In the genomic region with DNA sequence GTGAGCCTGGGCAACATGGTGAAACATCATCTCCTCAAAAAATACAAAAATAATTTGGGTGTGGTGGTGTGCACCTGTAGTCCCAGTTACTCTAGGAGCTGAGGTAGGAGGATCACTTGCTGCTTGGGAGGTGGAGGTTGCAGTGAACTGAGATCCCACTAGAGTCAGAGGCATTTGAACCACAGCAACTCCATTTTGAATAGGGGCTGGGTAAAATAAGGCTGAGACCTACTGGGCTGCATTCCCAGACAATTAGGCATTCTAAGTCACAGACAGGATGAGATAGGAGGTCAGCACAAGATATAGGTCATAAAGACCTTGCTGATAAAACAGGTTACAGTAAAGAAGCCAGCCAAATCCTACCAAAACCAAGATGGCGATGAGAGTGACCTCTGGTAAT, we compare ENCODE assay signal across 8 cellular contexts. TPM values are rescaled to one million over a fixed set of nuclear protein-coding genes. Genes with fewer than 3 reads are reported as not detected.
DNase-seq lines count a peak whose midpoint lies in the region; ATAC-seq, FAIRE-seq and TF ChIP-seq lines count a peak whose summit lies in the region.
"Not testable (repeated sequence)": the region's sequence is repeated elsewhere in the genome, so short reads cannot be mapped to it uniquely, and the experiment has no call there.

No MANE protein-coding gene starts in this region.

- H3K27me3 Mint-ChIP-seq in GM23338 (ENCODE audit: insufficient read depth, low read depth, poor library complexity); endodermal cell (ENCODE audit: insufficient read depth); mesothelial cell of epicardium (ENCODE audit: low read depth): not testable (repeated sequence)

- H3K79me2 ChIP-seq in GM23338 (replicated peaks; ENCODE audit: insufficient read depth); K562 (ENCODE audit: control insufficient read depth, insufficient read depth, low read length): not testable (repeated sequence)

- FAIRE-seq in K562 (lab: Jason Lieb, UNC), result not testable (repeated sequence)

- H3K27ac Mint-ChIP-seq in GM23338 (peak overlapping the region; percentile 97), endodermal cell (peak overlapping the region; percentile 81), mesothelial cell of epicardium (peak overlapping the region; percentile 85)

- not testable (repeated sequence) for H3K9me3 ChIP-seq in HUES6 (ENCODE audit: control insufficient read depth, insufficient read depth, low read depth, low read length); K562 (replicated peaks; ENCODE audit: control insufficient read depth, insufficient read depth, low read depth, low read length); iPS-20b (ENCODE audit: insufficient read depth, low read depth, low read length); neutrophil; thyroid gland
- H3K9me3 ChIP-seq in endodermal cell (ENCODE audit: control insufficient read depth, low read length), result peaks cover 18% of the 10 kb centered on the region

- in situ Hi-C loops in K562 (cut with MboI), result not testable (repeated sequence)

- TF ChIP-seq CTCF in GM23338 (conservative IDR thresholded peaks at IDR 0.05; ENCODE audit: low read depth in 2 of 2); K562 (IDR thresholded peaks at IDR 0.05 in 2 of 3, conservative IDR thresholded peaks at IDR 0.05 in 1 of 3; ENCODE audit: insufficient read depth in 2 of 3, low read depth in 1 of 3, low read length in 3 of 3); endodermal cell (conservative IDR thresholded peaks at IDR 0.05); mesothelial cell of epicardium (IDR thresholded peaks at IDR 0.05; ENCODE audit: unreplicated experiment); neutrophil (IDR thresholded peaks at IDR 0.05); thyroid gland (IDR thresholded peaks at IDR 0.05): not testable (repeated sequence)

- CTCF ChIA-PET in K562 (lab: Yijun Ruan, JAX; ENCODE audit: low intra/inter-chr PET ratio), result not testable (repeated sequence)

- not testable (repeated sequence) for H3K9me2 ChIP-seq in GM23338 (ENCODE audit: insufficient read depth)

- not testable (repeated sequence) for DNase-seq in GM23338 (ENCODE audit: low spot score); K562 (ENCODE audit: extremely low read depth in 1 of 4, low spot score in 3 of 4); endodermal cell; mesothelial cell of epicardium (ENCODE audit: low spot score in 2 of 2, unreplicated experiment in 2 of 2); thyroid gland

- peak overlapping the region; percentile 21; the same call in 1 of the 3 replicates for H3K4me3 Mint-ChIP-seq in GM23338
- not testable (repeated sequence) for H3K4me3 Mint-ChIP-seq in endodermal cell, mesothelial cell of epicardium

- BruUV-seq in K562 (replicated peaks; lab: Mats Ljungman, UMichigan), result not testable (repeated sequence)

- H3K9me3 Mint-ChIP-seq in GM23338, mesothelial cell of epicardium: not testable (repeated sequence)
- peaks cover 14% of the 10 kb centered on the region for H3K9me3 Mint-ChIP-seq in endodermal cell

- H3K36me3 Mint-ChIP-seq in GM23338 (ENCODE audit: low read depth); endodermal cell (ENCODE audit: low read depth); mesothelial cell of epicardium: not testable (repeated sequence)

- POLR2A ChIA-PET in K562 (lab: Yijun Ruan, JAX), result interaction anchor here (0.6 to 1.4 kb wide), 2 partner anchors 7 to 371 kb away, joined by 3 to 4 read pairs; no protein-coding TSS in a partner anchor

- WGBS in K562 (ENCODE audit: insufficient coverage, low coverage, missing lambda C conversion rate), result 91% methylated on average over 1 of the region's 1 CpG
- 75 to 100% methylated on average over 1 of the region's 1 CpG for WGBS in endodermal cell (ENCODE audit: insufficient coverage in 1 of 2, insufficient read length in 1 of 2), 2 experiments
- whole genome bisulfite sequencing in thyroid gland, 2 donors, result 75 to 92% methylated on average over 1 of the region's 1 CpG

- H3K4me1 ChIP-seq in GM23338 (ENCODE audit: insufficient read depth), result peaks cover 27% of the 10 kb centered on the region
- peaks cover 39% of the 10 kb centered on the region for H3K4me1 ChIP-seq in HUES6 (ENCODE audit: control insufficient read depth, insufficient read depth, low read length)
- H3K4me1 ChIP-seq in K562 (replicated peaks in 1 of 2; ENCODE audit: control insufficient read depth in 2 of 2, insufficient read depth in 2 of 2, low read length in 2 of 2); endodermal cell (ENCODE audit: control insufficient read depth, insufficient read depth, low read length): not testable (repeated sequence)
- H3K4me1 ChIP-seq in iPS-20b (ENCODE audit: insufficient read depth, low read length), result peaks cover 34% of the 10 kb centered on the region; the same call in 1 of the 2 replicates
- peaks cover 22 to 26% of the 10 kb centered on the region in 2 experiments for H3K4me1 ChIP-seq in neutrophil (ENCODE audit: control insufficient read depth in 1 of 2, insufficient read depth in 1 of 2, low read depth in 1 of 2, low read length in 1 of 2)
- peaks cover 25 to 33% of the 10 kb centered on the region in 2 donors for H3K4me1 ChIP-seq in thyroid gland

- H3K27me3 ChIP-seq in GM23338 (ENCODE audit: insufficient read depth); HUES6 (ENCODE audit: control insufficient read depth, insufficient read depth, low read length); K562 (ENCODE audit: control insufficient read depth in 2 of 2, insufficient read depth in 2 of 2, low read length in 2 of 2); endodermal cell (ENCODE audit: control insufficient read depth, insufficient read depth, low read length, poor library complexity, severe bottlenecking); iPS-20b (ENCODE audit: insufficient read depth, low read length); neutrophil; thyroid gland: not testable (repeated sequence)

- not testable (repeated sequence) for H3F3A ChIP-seq in GM23338 (replicated peaks; ENCODE audit: low read depth)

- H3K4me3 ChIP-seq in GM23338 (peak overlapping the region; percentile 29; the same call in 1 of the 2 replicates), HUES6 (ENCODE audit: low read depth, low read length) (0 out of 2 replicates have a peak overlapping the region, but pooled peaks have one; percentile 33), endodermal cell (ENCODE audit: low read length) (peak overlapping the region; percentile 59), iPS-20b (ENCODE audit: low read length) (peak overlapping the region; percentile 39; the same call in 1 of the 2 replicates)
- H3K4me3 ChIP-seq in K562; neutrophil (ENCODE audit: low read depth in 1 of 2, low read length in 1 of 2); thyroid gland (replicated peaks in 1 of 3): not testable (repeated sequence)

- H2AFZ ChIP-seq in GM23338, result not testable (repeated sequence)
- H2AFZ ChIP-seq in K562 (ENCODE audit: low read depth, low read length), result 0 out of 2 replicates have a peak overlapping the region, but pooled peaks have one; percentile 1

- not testable (repeated sequence) for TF ChIP-seq RAD21 in K562 (CRISPR knock-in tag; conservative IDR thresholded peaks at IDR 0.05 in 1 of 2, IDR thresholded peaks at IDR 0.05 in 1 of 2)

- intact Hi-C loops in K562 (cut with micrococcal nuclease); thyroid gland (cut with DNase I): not testable (repeated sequence)

- H3K36me3 ChIP-seq in GM23338 (ENCODE audit: insufficient read depth); HUES6 (ENCODE audit: control insufficient read depth, insufficient read depth, low read length); K562 (ENCODE audit: control insufficient read depth, insufficient read depth, low read length); endodermal cell (ENCODE audit: control insufficient read depth, insufficient read depth, low read length); iPS-20b (ENCODE audit: insufficient read depth, low read depth, low read length); neutrophil; thyroid gland: not testable (repeated sequence)

- not testable (repeated sequence) for TF ChIP-seq POLR2A in K562 (conservative IDR thresholded peaks at IDR 0.05); thyroid gland (IDR thresholded peaks at IDR 0.05)

- H3K9ac ChIP-seq in HUES6 (ENCODE audit: low read length), result peak overlapping the region; percentile 76
- not testable (repeated sequence) for H3K9ac ChIP-seq in K562 (ENCODE audit: insufficient read depth in 1 of 2, low read depth in 2 of 2, low read length in 2 of 2); endodermal cell (ENCODE audit: extremely low read depth, low read length, poor library complexity, severe bottlenecking)
- H3K9ac ChIP-seq in iPS-20b (ENCODE audit: low read depth, low read length), result peak overlapping the region; percentile 64; the same call in 1 of the 2 replicates

- H4K20me1 ChIP-seq in GM23338 (replicated peaks; ENCODE audit: insufficient read depth); K562 (replicated peaks; ENCODE audit: control insufficient read depth, insufficient read depth, low read length): not testable (repeated sequence)

- peak overlapping the region; percentile 59 for H3K4me2 ChIP-seq in GM23338
- H3K4me2 ChIP-seq in K562 (ENCODE audit: insufficient read depth, low read length), result not testable (repeated sequence)

- H3K9me1 ChIP-seq in K562 (ENCODE audit: control insufficient read depth, insufficient read depth, low read length), result not testable (repeated sequence)

- H3K27ac ChIP-seq in GM23338 (ENCODE audit: low read depth), result peak overlapping the region; percentile 98
- H3K27ac ChIP-seq in HUES6 (ENCODE audit: low read depth, low read length), result peak overlapping the region; percentile 97
- not testable (repeated sequence) for H3K27ac ChIP-seq in K562 (ENCODE audit: extremely low read depth, low read depth, low read length); endodermal cell (ENCODE audit: low read depth, low read length)
- peak overlapping the region; percentile 90 for H3K27ac ChIP-seq in iPS-20b (ENCODE audit: low read length)
- H3K27ac ChIP-seq in neutrophil, result peak overlapping the region; percentile 15
- peak overlapping the region; percentile 92 to 95 (median 94) for H3K27ac ChIP-seq in thyroid gland

- ATAC-seq in GM23338, K562: not testable (repeated sequence)

- H3K4me1 Mint-ChIP-seq in GM23338 (peaks cover 36% of the 10 kb centered on the region), mesothelial cell of epicardium (peaks cover 19% of the 10 kb centered on the region)
- not testable (repeated sequence) for H3K4me1 Mint-ChIP-seq in endodermal cell

- not testable (repeated sequence) for TF ChIP-seq EP300 in K562 (IDR thresholded peaks at IDR 0.05; ENCODE audit: low read length)

RNA-seq across cellular contexts. Expression of gene PIK3CB, which starts 12.1 kb away (rescaled TPM):
- 32.1 and 32.4 TPM in 2 replicates for total RNA-seq in GM23338 (2014; rRNA removed; shearing (Covaris generic))
- 11.7 and 13.3 TPM in 2 replicates for polyA plus RNA-seq in GM23338 (2016; fragmentation: Nextera tagmentation; extraction: Ambion mirVana)
- total RNA-seq in K562 (2011; cell fraction: chromatin; rRNA removed; ENCODE audit: low replicate concordance), result 133 and 323 TPM in 2 replicates
- total RNA-seq in K562 (2011; cell fraction: nucleolus; rRNA removed), result 60.7 and 75.4 TPM in 2 replicates
- total RNA-seq in K562 (2011; cell fraction: nucleoplasm; rRNA removed), result 109 and 149 TPM in 2 replicates
- 26.2 and 30.0 TPM in 2 replicates for total RNA-seq in K562 (2014; rRNA removed)
- total RNA-seq in K562 (2014; rRNA removed; fragmentation: Illumina TruSeq; extraction: Trizol), result 28.3 and 35.0 TPM in 2 replicates
- 21.6 and 23.0 TPM in 2 replicates for total RNA-seq in K562 (2015; rRNA removed; fragmentation: Illumina TruSeq; extraction: Trizol)
- 53.8 and 62.6 TPM in 2 replicates for total RNA-seq in K562 (2021)
- polyA plus RNA-seq in K562 (2011; rRNA removed), result 41.4 and 45.4 TPM in 2 replicates
- 12.6 and 23.0 TPM in 2 replicates for polyA plus RNA-seq in K562 (2011; cell fraction: cytosol; rRNA removed)
- polyA plus RNA-seq in K562 (2011; cell fraction: nucleus; rRNA removed), result 28.6 and 42.3 TPM in 2 replicates
- polyA plus RNA-seq in K562 (2012), result 43.0 and 49.7 TPM in 2 replicates
- 58.8 and 59.8 TPM in 2 replicates for polyA plus RNA-seq in K562 (2014; fragmentation: Illumina TruSeq; extraction: Trizol)
- 10 to 100 TPM; 15.3 to 19.6 TPM for polyA plus RNA-seq in K562 (2014; fragmentation: Nextera tagmentation; extraction: Ambion mirVana)
- polyA plus RNA-seq in K562 (2014; rRNA removed), result 36.9 and 40.4 TPM in 2 replicates
- 53.4 and 83.7 TPM in 2 replicates for polyA minus RNA-seq in K562 (2011; rRNA and poly(A)+ RNA removed)
- polyA minus RNA-seq in K562 (2011; cell fraction: cytosol; rRNA and poly(A)+ RNA removed), result 41.5 and 44.1 TPM in 2 replicates
- 44.6 and 69.1 TPM in 2 replicates for polyA minus RNA-seq in K562 (2011; cell fraction: nucleus; rRNA and poly(A)+ RNA removed)
- 10 to 100 TPM; 51.4 to 53.0 TPM for total RNA-seq in endodermal cell
- polyA plus RNA-seq in endodermal cell (2013, experiment 1 of 2), result 22.5 TPM
- polyA plus RNA-seq in endodermal cell (2013, experiment 2 of 2), result 23.9 TPM
- 19.1 to 23.5 TPM (median 20.2 TPM) in 3 replicates for total RNA-seq in mesothelial cell of epicardium
- total RNA-seq in thyroid gland, result 10 to 100 TPM; 60.2 to 90.0 (median 78.5) TPM
